In genomic region chr10:5381187-5381586, GRCh38 we compare ENCODE assay signal across 24 cellular contexts. TPM values are rescaled to one million over a fixed set of nuclear protein-coding genes. Genes with fewer than 3 reads are reported as not detected.
"Had no signal": no experiment of that assay in that cellular context is flagged by ENCODE, and none has a peak within 500 bp of the region (broad histone marks: within the 10 kb centered on the region; RNA-seq: fewer than 3 reads in every experiment).

No MANE protein-coding gene starts in this region.

- H3K4me1 ChIP-seq: adrenal gland, ascending aorta, esophagus muscularis mucosa, gastroesophageal sphincter had no signal

- H3K9me3 ChIP-seq: adrenal gland, ascending aorta, esophagus muscularis mucosa, gastroesophageal sphincter had no signal

- H3K27ac ChIP-seq: adrenal gland, ascending aorta, esophagus muscularis mucosa, gastroesophageal sphincter, WERI-Rb-1 had no signal

- H3K4me3 ChIP-seq: adrenal gland, ascending aorta, esophagus muscularis mucosa, gastroesophageal sphincter had no signal

- ATAC-seq: activated T-helper 17 cell treated with anti-CD3 and anti-CD28 coated beads, Interleukin-2, amount 50 U/mL, for 72 hours; gastroesophageal sphincter; natural killer cell had no signal

- H3K27me3 ChIP-seq: adrenal gland, ascending aorta, esophagus muscularis mucosa, gastroesophageal sphincter had no signal

- FAIRE-seq: colon, TTC549 had no signal

- H3K36me3 ChIP-seq: adrenal gland, ascending aorta, esophagus muscularis mucosa, gastroesophageal sphincter, WERI-Rb-1 had no signal

- DNase-seq: activated T-cell treated with anti-CD3 and anti-CD28 coated beads, Interleukin-2, amount 50 U/mL, for 1 hour; adrenal gland; effector memory CD4-positive, alpha-beta T cell; head of caudate nucleus; hypothalamus; midbrain; natural killer cell; retina; stimulated activated CD4-positive, alpha-beta T cell treated with anti-CD3 and anti-CD28 coated beads, Interleukin-2, amount 100 ng/mL, for 48 hours; stimulated activated CD8-positive, alpha-beta memory T cell treated with anti-CD3 and anti-CD28 coated beads, Interleukin-4, amount 100 ng/mL, for 48 hours; stimulated activated naive CD4-positive, alpha-beta T cell; WERI-Rb-1 had no signal

RNA-seq across cellular contexts. Expression of gene UCN3, which starts 16.4 kb away (rescaled TPM):
- total RNA-seq: activated T-helper 17 cell treated with anti-CD3 and anti-CD28 coated beads, Interleukin-2, amount 50 U/mL, for 72 hours; ascending aorta; dermis microvascular lymphatic vessel endothelial cell; esophagus muscularis mucosa; gastroesophageal sphincter; natural killer cell; osteocyte; subcutaneous adipose tissue; ureter had no signal
- polyA plus RNA-seq: liver had no signal

RNA-seq across cellular contexts. Expression of gene TUBAL3, which starts 23.4 kb away (rescaled TPM):
- total RNA-seq: activated T-helper 17 cell treated with anti-CD3 and anti-CD28 coated beads, Interleukin-2, amount 50 U/mL, for 72 hours; adrenal gland; ascending aorta; dermis microvascular lymphatic vessel endothelial cell; natural killer cell; osteocyte; progenitor cell of endocrine pancreas; ureter had no signal
- polyA plus RNA-seq: adrenal gland, liver had no signal
